8 cellular contexts compared by ENCODE assay signal in the genomic region with DNA sequence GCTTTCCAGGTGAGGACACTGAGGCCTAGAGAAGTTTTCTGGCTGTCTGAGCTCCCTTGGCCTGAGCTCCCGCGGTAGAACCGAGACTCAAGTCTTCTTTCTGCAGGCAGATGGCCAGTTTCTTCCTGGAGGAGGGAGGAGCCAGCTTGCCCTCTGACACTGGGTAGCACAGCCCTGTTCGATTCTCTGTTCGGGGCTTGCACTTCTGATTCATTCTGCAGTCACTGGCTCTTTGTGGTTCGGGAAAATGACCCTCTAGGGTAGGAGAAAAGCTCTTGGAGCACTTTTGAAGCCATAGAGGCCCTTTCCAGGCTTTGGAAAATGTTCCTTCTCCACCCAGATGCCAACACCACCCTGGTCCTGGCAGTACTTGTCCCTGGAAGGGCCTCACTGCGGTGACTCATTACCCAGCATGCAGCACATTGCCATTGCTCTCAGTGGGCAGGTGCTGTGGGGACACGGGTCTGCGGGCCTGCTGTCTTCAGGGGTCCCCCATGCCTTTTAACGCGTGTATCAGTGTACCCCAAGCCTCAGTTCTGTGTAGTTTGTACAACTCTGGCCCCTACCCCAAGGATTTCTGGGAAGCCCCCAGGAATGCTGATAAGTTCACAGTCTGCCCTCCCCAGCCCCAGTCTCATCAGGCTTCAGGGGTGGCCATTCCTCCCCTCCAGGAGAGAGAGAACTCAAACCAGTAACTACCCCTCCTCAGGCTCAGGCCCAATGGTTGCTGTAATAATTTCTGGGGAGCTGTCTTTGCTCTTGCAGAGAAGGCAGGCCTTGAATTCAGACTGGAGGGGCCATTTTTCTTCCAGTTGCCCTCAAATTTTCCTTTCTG. TPM values are rescaled to one million over a fixed set of nuclear protein-coding genes. Genes with fewer than 3 reads are reported as not detected.
DNase-seq lines count a peak whose midpoint lies in the region; ATAC-seq, FAIRE-seq and TF ChIP-seq lines count a peak whose summit lies in the region.

No MANE protein-coding gene starts in this region.

- no peak overlapping the region for H3K27ac ChIP-seq in K562 (ENCODE audit: extremely low read depth, low read depth, low read length)
- peak overlapping the region in 1 of 2 donors; percentile 19 for H3K27ac ChIP-seq in small intestine (ENCODE audit: low read depth in 1 of 2, low read length in 1 of 2)

- TF ChIP-seq EP300 in K562 (IDR thresholded peaks at IDR 0.05; ENCODE audit: low read length): no peak

- no peak for ATAC-seq in K562

- no peak for TF ChIP-seq RAD21 in K562 (CRISPR knock-in tag; conservative IDR thresholded peaks at IDR 0.05 in 1 of 2, IDR thresholded peaks at IDR 0.05 in 1 of 2)

- no peak for TF ChIP-seq POLR2A in K562 (conservative IDR thresholded peaks at IDR 0.05)

- peaks cover 14 to 15% of the 10 kb centered on the region in 2 experiments; a peak in 4 of 5 replicates for H3K4me1 ChIP-seq in K562 (replicated peaks in 1 of 2; ENCODE audit: control insufficient read depth in 2 of 2, insufficient read depth in 2 of 2, low read length in 2 of 2)
- peaks cover 0 to 2% of the 10 kb centered on the region in 2 donors for H3K4me1 ChIP-seq in small intestine (ENCODE audit: control insufficient read depth in 2 of 2, insufficient read depth in 1 of 2, low read depth in 1 of 2, low read length in 1 of 2)

- FAIRE-seq in K562 (lab: Jason Lieb, UNC) (no peak), small intestine (lab: Jason Lieb, UNC) (no peak)

- POLR2A ChIA-PET in K562 (lab: Yijun Ruan, JAX): interaction anchor here (0.8 kb wide), 1 partner anchor 209 kb away, joined by 3 read pairs; no protein-coding TSS in a partner anchor

- CTCF ChIA-PET in K562 (lab: Yijun Ruan, JAX; ENCODE audit: low intra/inter-chr PET ratio): no interaction called here

- H4K20me1 ChIP-seq in K562 (replicated peaks; ENCODE audit: control insufficient read depth, insufficient read depth, low read length): no peaks in the 10 kb centered on the region; the same call in 1 of the 2 replicates

- no TSS peak for BruUV-seq in K562 (replicated peaks; lab: Mats Ljungman, UMichigan)

- no peak overlapping the region; the same call in 1 of the 2 replicates for H2AFZ ChIP-seq in K562 (ENCODE audit: low read depth, low read length)

- H3K4me2 ChIP-seq in K562 (ENCODE audit: insufficient read depth, low read length): no peak overlapping the region

- intact Hi-C loops in K562 (cut with micrococcal nuclease): loop anchor here (5.0 kb wide), 2 partner anchors 69 to 71 kb away; no protein-coding TSS in a partner anchor

- TF ChIP-seq CTCF in K562 (IDR thresholded peaks at IDR 0.05 in 2 of 3, conservative IDR thresholded peaks at IDR 0.05 in 1 of 3; ENCODE audit: insufficient read depth in 2 of 3, low read depth in 1 of 3, low read length in 3 of 3): no peak

- 21% methylated on average over 11 of the region's 11 CpGs for WGBS in K562 (ENCODE audit: insufficient coverage, low coverage, missing lambda C conversion rate)
- 30 to 49% (median 48%) methylated on average over 11 of the region's 11 CpGs for WGBS in small intestine, 3 donors

- H3K27me3 ChIP-seq in H7 (ENCODE audit: control insufficient read depth, insufficient read depth, low read length) (no peaks in the 10 kb centered on the region), K562 (ENCODE audit: control insufficient read depth in 2 of 2, insufficient read depth in 2 of 2, low read length in 2 of 2) (peaks cover 28 to 59% of the 10 kb centered on the region in 2 experiments), small intestine (ENCODE audit: control insufficient read depth in 2 of 2, insufficient read depth in 2 of 2, low read length in 2 of 2) (no peaks in the 10 kb centered on the region)

- in situ Hi-C loops in K562 (cut with MboI): no loop called here

- no peaks in the 10 kb centered on the region for H3K79me2 ChIP-seq in K562 (ENCODE audit: control insufficient read depth, insufficient read depth, low read length)

- H3K36me3 ChIP-seq in H7 (replicated peaks; ENCODE audit: control insufficient read depth, insufficient read depth, low read length) (no peaks in the 10 kb centered on the region), K562 (ENCODE audit: control insufficient read depth, insufficient read depth, low read length) (no peaks in the 10 kb centered on the region), small intestine (ENCODE audit: control insufficient read depth in 2 of 2, insufficient read depth in 2 of 2, low read length in 2 of 2) (no peaks in the 10 kb centered on the region)

- H3K9ac ChIP-seq in K562 (ENCODE audit: insufficient read depth in 1 of 2, low read depth in 2 of 2, low read length in 2 of 2): no peak overlapping the region

- H3K4me3 ChIP-seq in H7 (ENCODE audit: insufficient read depth, low read depth, low read length) (no peak overlapping the region), K562 (no peak overlapping the region), small intestine (ENCODE audit: low read depth in 1 of 2, low read length in 2 of 2) (no peak overlapping the region)

- H3K9me3 ChIP-seq in K562 (replicated peaks; ENCODE audit: control insufficient read depth, insufficient read depth, low read depth, low read length) (no peaks in the 10 kb centered on the region), small intestine (ENCODE audit: control insufficient read depth, low read depth) (no peaks in the 10 kb centered on the region)

- DNase-seq in H7 (peak; percentile 48), K562 (ENCODE audit: extremely low read depth in 1 of 4, low spot score in 3 of 4) (no peak), islet precursor cell (peak; percentile 70), small intestine (peak; percentile 41), NCI-H2171 treated with DMSO at 0.1 percent for 48 hours (lab: John Stamatoyannopoulos, UW) (no peak), 8988T (no peak), NCI-H2081 treated with DMSO at 0.1 percent for 48 hours (lab: John Stamatoyannopoulos, UW) (no peak), NCI-H510A treated with DMSO at 0.1 percent for 48 hours (lab: John Stamatoyannopoulos, UW) (no peak)

- no peaks in the 10 kb centered on the region for H3K9me1 ChIP-seq in K562 (ENCODE audit: control insufficient read depth, insufficient read depth, low read length)

TF ChIP-seq in K562, 482 proteins besides CTCF, POLR2A, EP300 and RAD21:
- TF ChIP-seq ZNF143 (CRISPR knock-in tag; IDR thresholded peaks at IDR 0.05) (peak; percentile 50; the same call in 1 of the 2 replicates), CHD2 (IDR thresholded peaks at IDR 0.05; ENCODE audit: low read depth, low read length) (no peak), JUND (IDR thresholded peaks at IDR 0.05; ENCODE audit: borderline replicate concordance, low read depth, low read length) (peak; percentile 33; the same call in 1 of the 2 replicates), JUND (tag; IDR thresholded peaks at IDR 0.05; ENCODE audit: borderline replicate concordance, low read depth, low read length) (peak; percentile 31; the same call in 1 of the 3 replicates), FOSL1 (tag; conservative IDR thresholded peaks at IDR 0.05) (peak; percentile 55; the same call in 1 of the 2 replicates)
- TF ChIP-seq, protein P1, sequence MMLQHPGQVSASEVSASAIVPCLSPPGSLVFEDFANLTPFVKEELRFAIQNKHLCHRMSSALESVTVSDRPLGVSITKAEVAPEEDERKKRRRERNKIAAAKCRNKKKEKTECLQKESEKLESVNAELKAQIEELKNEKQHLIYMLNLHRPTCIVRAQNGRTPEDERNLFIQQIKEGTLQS (IDR thresholded peaks at IDR 0.05): peak; percentile 55; the same call in 1 of the 2 replicates
- TF ChIP-seq, protein P1 (CRISPR knock-in tag; conservative IDR thresholded peaks at IDR 0.05): no peak

RNA-seq across cellular contexts. Expression of a gene that starts 11.9 kb away (rescaled TPM):
- 4.1 and 4.2 TPM in 2 replicates for total RNA-seq in H7 (2014; rRNA removed; shearing (Covaris generic))
- 0.11 and 0.12 TPM in 2 replicates for total RNA-seq in K562 (2011; cell fraction: chromatin; rRNA removed; ENCODE audit: low replicate concordance)
- 0.13 and 0.17 TPM in 2 replicates for total RNA-seq in K562 (2011; cell fraction: nucleolus; rRNA removed)
- total RNA-seq in K562 (2011; cell fraction: nucleoplasm; rRNA removed): 0.15 TPM in 2 replicates
- total RNA-seq in K562 (2014; rRNA removed): 0.23 and 0.33 TPM in 2 replicates
- total RNA-seq in K562 (2014; rRNA removed; fragmentation: Illumina TruSeq; extraction: Trizol): 0.13 and 0.15 TPM in 2 replicates
- 1.3 TPM in 2 replicates for total RNA-seq in K562 (2015; rRNA removed; fragmentation: Illumina TruSeq; extraction: Trizol)
- 0.38 and 0.42 TPM in 2 replicates for total RNA-seq in K562 (2021)
- 0.06 and 0.18 TPM in 2 replicates for polyA plus RNA-seq in K562 (2011; rRNA removed)
- 0.01 and 0.13 TPM in 2 replicates for polyA plus RNA-seq in K562 (2011; cell fraction: cytosol; rRNA removed)
- polyA plus RNA-seq in K562 (2011; cell fraction: nucleus; rRNA removed): 0.04 and 0.20 TPM in 2 replicates
- 0.43 and 0.76 TPM in 2 replicates for polyA plus RNA-seq in K562 (2012)
- polyA plus RNA-seq in K562 (2014; fragmentation: Illumina TruSeq; extraction: Trizol): 0.17 and 0.18 TPM in 2 replicates
- polyA plus RNA-seq in K562 (2014; fragmentation: Nextera tagmentation; extraction: Ambion mirVana): under 1 TPM; 0.01 to 0.04 TPM
- polyA plus RNA-seq in K562 (2014; rRNA removed): 0.07 and 0.34 TPM in 2 replicates
- 0.04 and 0.51 TPM in 2 replicates for polyA minus RNA-seq in K562 (2011; rRNA and poly(A)+ RNA removed)
- polyA minus RNA-seq in K562 (2011; cell fraction: cytosol; rRNA and poly(A)+ RNA removed): 0.10 and 0.55 TPM in 2 replicates
- 0.13 and 0.78 TPM in 2 replicates for polyA minus RNA-seq in K562 (2011; cell fraction: nucleus; rRNA and poly(A)+ RNA removed)
- 1 to 10 TPM in 1 of 3 donors, under 1 TPM in 2; 0.22 to 4.8 (median 0.27) TPM for polyA plus RNA-seq in small intestine

Comparison
In these comparisons a context has a peak if more than half of its experiments do, and no peak if none do; other contexts are left out.
1. DNase-seq: peak in H7 (single experiment), islet precursor cell (single experiment) and small intestine (single experiment); none in K562 (0 of 4), NCI-H2171 treated with DMSO at 0.1 percent for 48 hours (single experiment), 8988T (single experiment), NCI-H2081 treated with DMSO at 0.1 percent for 48 hours (single experiment) and NCI-H510A treated with DMSO at 0.1 percent for 48 hours (single experiment).